In the genomic region with DNA sequence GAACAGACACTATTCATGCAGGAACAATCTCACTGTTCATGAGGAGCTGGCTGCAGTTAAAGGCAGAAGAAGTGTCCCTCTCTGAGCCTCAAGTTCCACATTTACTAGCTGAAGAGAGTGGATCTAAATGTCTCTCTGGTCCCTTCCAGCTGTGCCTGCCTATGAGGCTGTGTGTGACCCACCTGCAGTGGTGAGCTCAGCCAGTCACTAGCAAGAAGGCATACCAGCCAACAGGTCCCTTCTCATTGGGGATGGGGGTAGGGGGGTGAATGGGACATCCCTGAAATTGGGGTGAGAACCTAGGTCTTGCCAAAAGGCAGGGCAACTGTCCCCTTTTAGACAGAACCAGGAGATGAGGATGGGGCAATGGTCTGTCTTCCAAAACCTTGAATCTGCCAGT, we compare ENCODE assay signal across 25 cellular contexts. TPM values are rescaled to one million over a fixed set of nuclear protein-coding genes. Genes with fewer than 3 reads are reported as not detected.
"Had no signal": no experiment of that assay in that cellular context is flagged by ENCODE, and none has a peak within 500 bp of the region (broad histone marks: within the 10 kb centered on the region; RNA-seq: fewer than 3 reads in every experiment).

No MANE protein-coding gene starts in this region.

- DNase-seq: dorsolateral prefrontal cortex; effector CD4-positive, alpha-beta T cell; foreskin melanocyte; glutamatergic neuron; heart right ventricle; mammary epithelial cell; mesendoderm; naive thymus-derived CD8-positive, alpha-beta T cell; stimulated activated CD4-positive, alpha-beta T cell treated with anti-CD3 and anti-CD28 coated beads, Interleukin-12 subunit alpha, Interleukin-12 subunit beta, amount 100 ng/mL, for 4 hours; stimulated activated CD4-positive, alpha-beta T cell treated with anti-CD3 and anti-CD28 coated beads, Interleukin-1b, Interleukin-23, amount 100 ng/mL, for 48 hours; stimulated activated CD4-positive, alpha-beta T cell treated with anti-CD3 and anti-CD28 coated beads, Interleukin-4, amount 100 ng/mL, for 1 hour; stimulated activated CD8-positive, alpha-beta memory T cell treated with anti-CD3 and anti-CD28 coated beads, Interleukin-4, amount 100 ng/mL, for 48 hours; stimulated activated naive CD8-positive, alpha-beta T cell treated with anti-CD3 and anti-CD28 coated beads, Interleukin-15, Interleukin-2, amounts not matched to agents 100 U/mL and 50 U/mL, for 24 hours; substantia nigra; testis; tibial artery had no signal

- H3K4me3 Mint-ChIP-seq: naive thymus-derived CD8-positive, alpha-beta T cell; type B pancreatic cell had no signal

- H3K4me3 ChIP-seq: dorsolateral prefrontal cortex, heart right ventricle, prostate gland, right atrium auricular region, smooth muscle cell, tibial artery had no signal

- ATAC-seq: naive thymus-derived CD8-positive, alpha-beta T cell; sciatic nerve; stimulated activated naive CD8-positive, alpha-beta T cell treated with anti-CD3 and anti-CD28 coated beads, Interleukin-15, Interleukin-2, amounts not matched to agents 100 U/mL and 50 U/mL, for 24 hours had no signal

- H3K27ac Mint-ChIP-seq: naive thymus-derived CD8-positive, alpha-beta T cell; type B pancreatic cell had no signal

- H3K27me3 ChIP-seq: right atrium auricular region, testis had no signal

- H3K27ac ChIP-seq: dorsolateral prefrontal cortex, heart right ventricle, prostate gland, right atrium auricular region, testis, tibial artery had no signal

- H3K27me3 Mint-ChIP-seq: type B pancreatic cell had no signal

- H3K36me3 ChIP-seq: heart right ventricle, prostate gland, right atrium auricular region, tibial artery had no signal

- H3K4me2 ChIP-seq: smooth muscle cell had no signal

- H3K36me3 Mint-ChIP-seq: naive thymus-derived CD8-positive, alpha-beta T cell; type B pancreatic cell had no signal

- H3K9me3 ChIP-seq: heart right ventricle, prostate gland, right atrium auricular region, testis, tibial artery had no signal

- H3K4me1 Mint-ChIP-seq: naive thymus-derived CD8-positive, alpha-beta T cell had no signal

- H3K9me3 Mint-ChIP-seq: naive thymus-derived CD8-positive, alpha-beta T cell; type B pancreatic cell had no signal

RNA-seq across cellular contexts. Expression of a gene that starts 13.6 kb away (rescaled TPM):
- total RNA-seq: fibroblast of lung; heart right ventricle; mammary epithelial cell; naive thymus-derived CD8-positive, alpha-beta T cell; osteoblast; right atrium auricular region; sciatic nerve; smooth muscle cell; urinary bladder had no signal
- polyA plus RNA-seq: fibroblast of lung; keratinocyte; mammary epithelial cell; naive thymus-derived CD8-positive, alpha-beta T cell; smooth muscle cell had no signal
